In the genomic region with DNA sequence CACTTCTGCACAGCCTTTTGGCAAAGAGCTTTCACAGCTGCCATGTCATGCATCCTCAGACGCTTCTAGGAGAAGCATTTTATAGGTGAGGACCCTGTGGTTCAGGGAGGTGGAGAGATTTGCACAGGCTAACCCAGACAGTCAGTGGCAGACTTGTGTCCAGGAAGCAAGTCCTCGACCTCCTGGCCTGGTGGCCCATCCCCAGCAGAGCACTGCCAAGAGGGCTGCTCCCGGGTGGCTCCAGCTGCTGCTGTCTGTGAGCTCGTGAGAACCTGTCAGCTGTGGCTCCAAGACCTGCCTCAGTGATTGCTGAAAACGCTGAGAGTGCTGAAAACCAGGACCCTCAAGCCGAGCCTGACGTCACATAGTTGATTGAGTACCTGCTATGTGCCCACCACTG, we compare ENCODE assay signal across 15 cellular contexts.
"Had no signal": no experiment of that assay in that cellular context is flagged by ENCODE, and none has a peak within 500 bp of the region (broad histone marks: within the 10 kb centered on the region; RNA-seq: fewer than 3 reads in every experiment).

No MANE protein-coding gene starts in this region.

- H3K4me3 ChIP-seq: thyroid gland, upper lobe of right lung had no signal

- ATAC-seq: activated naive CD8-positive, alpha-beta T cell treated with anti-CD3 and anti-CD28 coated beads, Interleukin-2, amount 50 U/mL, for 24 hours; activated T-cell treated with anti-CD3 and anti-CD28 coated beads, Interleukin-2, amount 50 U/mL, for 72 hours; natural killer cell; upper lobe of right lung had no signal

- H3K27ac ChIP-seq: thyroid gland, upper lobe of right lung had no signal

- DNase-seq: activated B cell treated with CpG ODN at 0.5 μM for 24 hours; activated CD4-positive, alpha-beta memory T cell treated with anti-CD3 and anti-CD28 coated beads, Interleukin-2, amount 10 ng/mL, durations not matched to agents 7 days and 5 days; activated CD4-positive, alpha-beta T cell treated with anti-CD3 and anti-CD28 coated beads for 48 hours; activated effector memory CD4-positive, alpha-beta T cell treated with Interleukin-2 at 50 U/mL for 16 hours; activated naive CD4-positive, alpha-beta T cell treated with anti-CD3 and anti-CD28 coated beads, Interleukin-2, amount 50 U/mL, for 16 hours; activated naive CD8-positive, alpha-beta T cell treated with anti-CD3 and anti-CD28 coated beads, Interleukin-2, amount 50 U/mL, for 24 hours; activated T-cell treated with anti-CD3 and anti-CD28 coated beads, Interleukin-2, amount 50 U/mL, for 72 hours; dermis blood vessel endothelial cell; effector CD8-positive, alpha-beta T cell; erythroblast; kidney; natural killer cell; stimulated activated CD4-positive, alpha-beta T cell treated with anti-CD3 and anti-CD28 coated beads, Interleukin-12 subunit alpha, Interleukin-12 subunit beta, amount 100 ng/mL, for 4 hours; thyroid gland; upper lobe of right lung had no signal

- H3K4me1 ChIP-seq: thyroid gland, upper lobe of right lung had no signal

- H3K27me3 ChIP-seq: thyroid gland, upper lobe of right lung had no signal

- H3K9me3 ChIP-seq: thyroid gland, upper lobe of right lung had no signal

- H3K36me3 ChIP-seq: thyroid gland, upper lobe of right lung had no signal
